15 cellular contexts compared by ENCODE assay signal in the genomic region with DNA sequence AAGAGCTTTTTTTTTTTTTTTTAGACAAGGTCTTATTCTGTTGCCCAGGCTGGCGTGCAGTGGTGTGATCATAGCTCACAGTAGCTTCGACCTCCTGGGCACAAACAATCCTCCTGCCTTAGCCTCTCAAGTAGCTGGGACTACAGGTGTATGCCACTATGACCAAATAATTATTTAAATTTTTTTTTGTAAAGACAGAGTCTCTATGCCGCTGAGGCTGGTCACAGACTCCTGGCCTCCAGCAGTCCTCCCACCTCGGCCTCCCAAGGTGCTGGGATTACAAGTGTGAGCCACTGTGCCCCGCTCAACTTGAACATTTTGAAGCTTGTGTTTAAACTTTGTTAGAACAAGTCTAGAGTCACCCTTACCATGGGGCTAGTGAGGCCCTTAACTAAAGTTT. TPM values are rescaled to one million over a fixed set of nuclear protein-coding genes. Genes with fewer than 3 reads are reported as not detected.
DNase-seq lines count a peak whose midpoint lies in the region; ATAC-seq and TF ChIP-seq lines count a peak whose summit lies in the region.
"Had no signal": no experiment of that assay in that cellular context is flagged by ENCODE, and none has a peak within 500 bp of the region (broad histone marks: within the 10 kb centered on the region; RNA-seq: fewer than 3 reads in every experiment).

No MANE protein-coding gene starts in this region.

- peaks cover 98% of the 10 kb centered on the region for H3K4me1 Mint-ChIP-seq in stimulated activated naive CD8-positive, alpha-beta T cell treated with anti-CD3 and anti-CD28 coated beads, Interleukin-15, Interleukin-2, amounts not matched to agents 100 ng/mL and 50 ng/mL, for 24 hours (ENCODE audit: low read depth)
- peaks cover 68% of the 10 kb centered on the region for H3K4me1 Mint-ChIP-seq in endodermal cell

- H3K4me3 ChIP-seq in SU-DHL-6 (ENCODE audit: insufficient read depth, low read length, poor library complexity, severe bottlenecking) (peak overlapping the region; percentile 21), endodermal cell (ENCODE audit: low read length) (no peak overlapping the region)
- H3K4me3 ChIP-seq: ovary, PC-9 had no signal

- H3K27me3 ChIP-seq in SU-DHL-6 (ENCODE audit: low read length) (no peaks in the 10 kb centered on the region), endodermal cell (ENCODE audit: control insufficient read depth, insufficient read depth, low read length, poor library complexity, severe bottlenecking) (no peaks in the 10 kb centered on the region)
- H3K27me3 ChIP-seq: ovary had no signal

- H3K4me3 Mint-ChIP-seq in stimulated activated naive CD8-positive, alpha-beta T cell treated with anti-CD3 and anti-CD28 coated beads, Interleukin-15, Interleukin-2, amounts not matched to agents 100 ng/mL and 50 ng/mL, for 24 hours = peak overlapping the region; percentile 55
- H3K4me3 Mint-ChIP-seq in endodermal cell = no peak overlapping the region

- peak overlapping the region; percentile 92 for H3K27ac Mint-ChIP-seq in stimulated activated naive CD8-positive, alpha-beta T cell treated with anti-CD3 and anti-CD28 coated beads, Interleukin-15, Interleukin-2, amounts not matched to agents 100 ng/mL and 50 ng/mL, for 24 hours
- H3K27ac Mint-ChIP-seq in endodermal cell = peak overlapping the region; percentile 86

- H3K27ac ChIP-seq in SU-DHL-6 (ENCODE audit: low read depth, low read length) (peak overlapping the region; percentile 100), endodermal cell (ENCODE audit: low read depth, low read length) (peak overlapping the region; percentile 78)
- H3K27ac ChIP-seq: KMS-11, ovary, PC-9 had no signal

- TF ChIP-seq CTCF in SU-DHL-6 (IDR thresholded peaks at IDR 0.05; ENCODE audit: insufficient read depth, low read length, poor library complexity, severe bottlenecking) (no peak), endodermal cell (conservative IDR thresholded peaks at IDR 0.05) (no peak)

- H3K27me3 Mint-ChIP-seq in stimulated activated naive CD8-positive, alpha-beta T cell treated with anti-CD3 and anti-CD28 coated beads, Interleukin-15, Interleukin-2, amounts not matched to agents 100 ng/mL and 50 ng/mL, for 24 hours = no peaks in the 10 kb centered on the region
- H3K27me3 Mint-ChIP-seq in endodermal cell (ENCODE audit: insufficient read depth) = no peaks in the 10 kb centered on the region

- H4K20me1 ChIP-seq in SU-DHL-6 (ENCODE audit: low read depth, low read length) = no peaks in the 10 kb centered on the region

- no peaks in the 10 kb centered on the region for H3K9me2 ChIP-seq in SU-DHL-6 (replicated peaks; ENCODE audit: insufficient read depth, low read length)

- peaks cover 87% of the 10 kb centered on the region for H3F3A ChIP-seq in SU-DHL-6 (ENCODE audit: insufficient read depth)

- no peaks in the 10 kb centered on the region for H3K79me2 ChIP-seq in SU-DHL-6 (ENCODE audit: insufficient read depth, low read length)

- WGBS in endodermal cell (ENCODE audit: insufficient coverage in 1 of 2, insufficient read length in 1 of 2), 2 experiments = 91 to 100% methylated on average over 1 to 5 of the region's 5 CpGs

- peak overlapping the region; percentile 78 for H3K9ac ChIP-seq in SU-DHL-6 (ENCODE audit: low read length)
- H3K9ac ChIP-seq in endodermal cell (ENCODE audit: extremely low read depth, low read length, poor library complexity, severe bottlenecking) = no peak overlapping the region
- H3K9ac ChIP-seq: KMS-11 had no signal

- H3K36me3 Mint-ChIP-seq in stimulated activated naive CD8-positive, alpha-beta T cell treated with anti-CD3 and anti-CD28 coated beads, Interleukin-15, Interleukin-2, amounts not matched to agents 100 ng/mL and 50 ng/mL, for 24 hours (ENCODE audit: low read depth) = no peaks in the 10 kb centered on the region
- H3K36me3 Mint-ChIP-seq in endodermal cell (ENCODE audit: low read depth) = no peaks in the 10 kb centered on the region

- no peaks in the 10 kb centered on the region for H3K36me3 ChIP-seq in SU-DHL-6 (ENCODE audit: low read length)
- H3K36me3 ChIP-seq in endodermal cell (ENCODE audit: control insufficient read depth, insufficient read depth, low read length) = no peaks in the 10 kb centered on the region
- H3K36me3 ChIP-seq: ovary had no signal

- H2AFZ ChIP-seq in SU-DHL-6 (ENCODE audit: low read depth, low read length, severe bottlenecking) = no peak overlapping the region
- H2AFZ ChIP-seq: PC-9 had no signal

- H3K9me3 Mint-ChIP-seq in stimulated activated naive CD8-positive, alpha-beta T cell treated with anti-CD3 and anti-CD28 coated beads, Interleukin-15, Interleukin-2, amounts not matched to agents 100 ng/mL and 50 ng/mL, for 24 hours = no peaks in the 10 kb centered on the region
- no peaks in the 10 kb centered on the region for H3K9me3 Mint-ChIP-seq in endodermal cell

- H3K9me3 ChIP-seq in SU-DHL-6 (ENCODE audit: insufficient read depth, low read length) (no peaks in the 10 kb centered on the region), endodermal cell (ENCODE audit: control insufficient read depth, low read length) (no peaks in the 10 kb centered on the region)
- H3K9me3 ChIP-seq: ovary had no signal

- ATAC-seq in stimulated activated naive CD8-positive, alpha-beta T cell treated with anti-CD3 and anti-CD28 coated beads, Interleukin-15, Interleukin-2, amounts not matched to agents 100 U/mL and 50 U/mL, for 24 hours = no peak

- peaks cover 16% of the 10 kb centered on the region for H3K4me1 ChIP-seq in endodermal cell (ENCODE audit: control insufficient read depth, insufficient read depth, low read length)

- DNase-seq in stimulated activated naive CD8-positive, alpha-beta T cell treated with anti-CD3 and anti-CD28 coated beads, Interleukin-15, Interleukin-2, amounts not matched to agents 100 U/mL and 50 U/mL, for 24 hours = no peak
- DNase-seq in endodermal cell (no peak), HCEC 1CT (no peak), GM19238 (ENCODE audit: insufficient read length, low spot score) (no peak), GDM1 (lab: John Stamatoyannopoulos, UW) (no peak), inferior parietal cortex (ENCODE audit: extremely low spot score) (no peak)
- DNase-seq: islet precursor cell, NCI-H1694, ovary, PC-9, small intestine, SW 1271 had no signal

- peak overlapping the region; percentile 94 for H3K4me2 ChIP-seq in SU-DHL-6 (ENCODE audit: low read depth, low read length, poor library complexity, severe bottlenecking)
- H3K4me2 ChIP-seq: PC-9 had no signal

RNA-seq across cellular contexts. Expression of a gene that starts 8.6 kb away (rescaled TPM):
- total RNA-seq in endodermal cell = not detected
- not detected for polyA plus RNA-seq in endodermal cell (2013, experiment 1 of 2)
- not detected for polyA plus RNA-seq in endodermal cell (2013, experiment 2 of 2)
- total RNA-seq: PC-9 had no signal

RNA-seq across cellular contexts. Expression of a gene that starts 18.5 kb away (rescaled TPM):
- total RNA-seq in endodermal cell = 1 to 10 TPM in 1 of 2 donors, under 1 TPM in 1; 0.89 to 2.6 TPM
- polyA plus RNA-seq in endodermal cell (2013, experiment 1 of 2) = not detected
- not detected for polyA plus RNA-seq in endodermal cell (2013, experiment 2 of 2)
